28 cellular contexts compared by ENCODE assay signal in genomic region chr22:47201186-47201995, GRCh38.
DNase-seq lines count a peak whose midpoint lies in the region; ATAC-seq and TF ChIP-seq lines count a peak whose summit lies in the region.
"Had no signal": no experiment of that assay in that cellular context is flagged by ENCODE, and none has a peak within 500 bp of the region (broad histone marks: within the 10 kb centered on the region; RNA-seq: fewer than 3 reads in every experiment).

No MANE protein-coding gene starts in this region.

- no peaks in the 10 kb centered on the region for H3K4me1 Mint-ChIP-seq in activated T-helper 2 cell treated with anti-CD3 and anti-CD28 coated beads, Interferon-gamma antibody, Interleukin-2, Interleukin-4, amounts not matched to agents 10 μg/mL and 5 μg/mL and 100 μg/mL, durations not matched to agents 14 hours and 24 hours and 36 hours (ENCODE audit: low read depth)
- H3K4me1 Mint-ChIP-seq in activated naive CD4-positive, alpha-beta T cell treated with anti-CD3 and anti-CD28 coated beads for 36 hours (ENCODE audit: low read depth): no peaks in the 10 kb centered on the region
- H3K4me1 Mint-ChIP-seq: neural crest cell had no signal

- H3K27me3 ChIP-seq in lung (ENCODE audit: control insufficient read depth, insufficient read depth) (no peaks in the 10 kb centered on the region), spleen (replicated peaks in 1 of 7) (peaks cover 0 to 5% (median 0%) of the 10 kb centered on the region in 7 donors)
- H3K27me3 ChIP-seq: BLaER1 treated with 17β-estradiol and CSF1 and Interleukin-3, amounts not matched to agents 10 nM and 100 nM; SJCRH30 had no signal

- H3K4me3 ChIP-seq in lung (no peak overlapping the region), spleen (no peak overlapping the region)
- H3K4me3 ChIP-seq: BLaER1 treated with 17β-estradiol and CSF1 and Interleukin-3, amounts not matched to agents 10 nM and 100 nM; breast epithelium; GM23248; K562; left lung; psoas muscle; SJCRH30; skin epidermis had no signal

- CTCF ChIA-PET in activated naive CD4-positive, alpha-beta T cell treated with anti-CD3 and anti-CD28 coated beads for 36 hours (lab: Charles Lee): no interaction called here

- no peaks in the 10 kb centered on the region for H3K9me3 Mint-ChIP-seq in activated T-helper 2 cell treated with anti-CD3 and anti-CD28 coated beads, Interferon-gamma antibody, Interleukin-2, Interleukin-4, amounts not matched to agents 10 μg/mL and 5 μg/mL and 100 μg/mL, durations not matched to agents 14 hours and 24 hours and 36 hours
- no peaks in the 10 kb centered on the region for H3K9me3 Mint-ChIP-seq in activated naive CD4-positive, alpha-beta T cell treated with anti-CD3 and anti-CD28 coated beads for 36 hours
- H3K9me3 Mint-ChIP-seq: neural crest cell had no signal

- H3K27me3 Mint-ChIP-seq in activated T-helper 2 cell treated with anti-CD3 and anti-CD28 coated beads, Interferon-gamma antibody, Interleukin-2, Interleukin-4, amounts not matched to agents 10 μg/mL and 5 μg/mL and 100 μg/mL, durations not matched to agents 14 hours and 24 hours and 36 hours (ENCODE audit: low read depth): no peaks in the 10 kb centered on the region
- no peaks in the 10 kb centered on the region for H3K27me3 Mint-ChIP-seq in activated naive CD4-positive, alpha-beta T cell treated with anti-CD3 and anti-CD28 coated beads for 36 hours (ENCODE audit: low read depth)

- H3K4me3 Mint-ChIP-seq in activated T-helper 2 cell treated with anti-CD3 and anti-CD28 coated beads, Interferon-gamma antibody, Interleukin-2, Interleukin-4, amounts not matched to agents 10 μg/mL and 5 μg/mL and 100 μg/mL, durations not matched to agents 14 hours and 24 hours and 36 hours (ENCODE audit: low read depth): no peak overlapping the region
- no peak overlapping the region for H3K4me3 Mint-ChIP-seq in activated naive CD4-positive, alpha-beta T cell treated with anti-CD3 and anti-CD28 coated beads for 36 hours
- H3K4me3 Mint-ChIP-seq: neural crest cell had no signal

- whole genome bisulfite sequencing in lung, 2 donors: 89 to 92% methylated on average over 15 of the region's 15 CpGs
- WGBS in spleen, 5 donors: 89 to 95% (median 90%) methylated on average over 11 to 15 of the region's 15 CpGs

- TF ChIP-seq CTCF in lung (IDR thresholded peaks at IDR 0.05; ENCODE audit: control extremely low read depth, extremely low read depth) (no peak), spleen (IDR thresholded peaks at IDR 0.05 in 8 of 11, conservative IDR thresholded peaks at IDR 0.05 in 3 of 11) (no peak)

- no peaks in the 10 kb centered on the region for H3K36me3 Mint-ChIP-seq in activated T-helper 2 cell treated with anti-CD3 and anti-CD28 coated beads, Interferon-gamma antibody, Interleukin-2, Interleukin-4, amounts not matched to agents 10 μg/mL and 5 μg/mL and 100 μg/mL, durations not matched to agents 14 hours and 24 hours and 36 hours (ENCODE audit: low read depth)
- no peaks in the 10 kb centered on the region for H3K36me3 Mint-ChIP-seq in activated naive CD4-positive, alpha-beta T cell treated with anti-CD3 and anti-CD28 coated beads for 36 hours (ENCODE audit: low read depth)

- H3K27ac ChIP-seq in lung (ENCODE audit: low read depth in 1 of 2, low read length in 1 of 2) (no peak overlapping the region), spleen (no peak overlapping the region)
- H3K27ac ChIP-seq: BLaER1 treated with 17β-estradiol and CSF1 and Interleukin-3, amounts not matched to agents 10 nM and 100 nM; breast epithelium; GM23248; left lung; psoas muscle; SJCRH30; skin epidermis had no signal

- no peaks in the 10 kb centered on the region for H3K36me3 ChIP-seq in lung (ENCODE audit: control insufficient read depth in 2 of 2, insufficient read depth in 2 of 2, low read length in 2 of 2)
- no peaks in the 10 kb centered on the region for H3K36me3 ChIP-seq in spleen
- H3K36me3 ChIP-seq: BLaER1 treated with 17β-estradiol and CSF1 and Interleukin-3, amounts not matched to agents 10 nM and 100 nM; breast epithelium; left lung; SJCRH30 had no signal

- H3K4me1 ChIP-seq in lung (ENCODE audit: control insufficient read depth in 2 of 2, insufficient read depth in 2 of 2, low read length in 2 of 2): peaks cover 0 to 2% of the 10 kb centered on the region in 2 donors
- H3K4me1 ChIP-seq in spleen: peaks cover 0 to 22% (median 9%) of the 10 kb centered on the region in 6 donors
- H3K4me1 ChIP-seq: BLaER1 treated with 17β-estradiol and CSF1 and Interleukin-3, amounts not matched to agents 10 nM and 100 nM; breast epithelium; Caco-2; left lung; psoas muscle; SJCRH30 had no signal

- no peak for TF ChIP-seq POLR2A in spleen (IDR thresholded peaks at IDR 0.05)

- ATAC-seq in lung (ENCODE audit: insufficient read depth, low FRiP score): no peak
- ATAC-seq: K562, left lung, Panc1 had no signal

- DNase-seq in activated T-cell treated with anti-CD3 and anti-CD28 coated beads, Interleukin-2, amount 50 U/mL, for 48 hours: peak; percentile 12 to 13
- DNase-seq in activated T-cell treated with anti-CD3 and anti-CD28 coated beads for 4 hours (no peak), lung (ENCODE audit: low spot score) (peak; percentile 25), spleen (peak; percentile 66), OCI-M1 (lab: John Stamatoyannopoulos, UW) (no peak), NCI-H187 treated with DMSO at 0.1 percent for 48 hours (lab: John Stamatoyannopoulos, UW) (no peak)
- peak; percentile 7 for DNase-seq in activated T-helper 2 cell treated with anti-CD3 and anti-CD28 coated beads, Interferon-gamma antibody, Interleukin-2, Interleukin-4, amounts not matched to agents 10 μg/mL and 5 μg/mL and 100 μg/mL, durations not matched to agents 14 hours and 24 hours and 36 hours (ENCODE audit: low spot score)
- DNase-seq in activated naive CD4-positive, alpha-beta T cell treated with anti-CD3 and anti-CD28 coated beads for 36 hours: no peak
- DNase-seq: activated CD4-positive, CD25-positive, alpha-beta regulatory T cell treated with anti-CD3 and anti-CD28 coated beads, Interleukin-2, amount 50 U/mL, for 72 hours; amniotic stem cell; Caco-2; DMS79 treated with DMSO at 0.1 percent for 48 hours; GM23248; hypothalamus; NCI-H1417; NCI-H2081 treated with DMSO at 0.1 percent for 48 hours; NCI-H446; SJCRH30; stimulated activated naive CD4-positive, alpha-beta T cell; T-helper 1 cell had no signal

- intact Hi-C loops in activated T-helper 2 cell treated with anti-CD3 and anti-CD28 coated beads, Interferon-gamma antibody, Interleukin-2, Interleukin-4, amounts not matched to agents 10 μg/mL and 5 μg/mL and 100 μg/mL, durations not matched to agents 14 hours and 24 hours and 36 hours (cut with micrococcal nuclease): no loop called here
- intact Hi-C loops in spleen (cut with DNase I; ENCODE audit: low total_unique reads): no loop called here
- intact Hi-C loops in activated naive CD4-positive, alpha-beta T cell treated with anti-CD3 and anti-CD28 coated beads for 36 hours (cut with micrococcal nuclease): no loop called here

- H3K9me3 ChIP-seq in lung (ENCODE audit: control insufficient read depth in 2 of 2, insufficient read depth in 1 of 2, low read length in 1 of 2) (no peaks in the 10 kb centered on the region), spleen (no peaks in the 10 kb centered on the region)
- H3K9me3 ChIP-seq: BLaER1 treated with 17β-estradiol and CSF1 and Interleukin-3, amounts not matched to agents 10 nM and 100 nM; breast epithelium; Caco-2; left lung; psoas muscle; SJCRH30 had no signal

- no peak overlapping the region for H3K27ac Mint-ChIP-seq in activated T-helper 2 cell treated with anti-CD3 and anti-CD28 coated beads, Interferon-gamma antibody, Interleukin-2, Interleukin-4, amounts not matched to agents 10 μg/mL and 5 μg/mL and 100 μg/mL, durations not matched to agents 14 hours and 24 hours and 36 hours
- H3K27ac Mint-ChIP-seq in activated naive CD4-positive, alpha-beta T cell treated with anti-CD3 and anti-CD28 coated beads for 36 hours: no peak overlapping the region

Comparison
In these comparisons a context has a peak if more than half of its experiments do, and no peak if none do; other contexts are left out.
1. DNase-seq: peak in activated T-cell treated with anti-CD3 and anti-CD28 coated beads, Interleukin-2, amount 50 U/mL, for 48 hours (2 of 2), activated T-helper 2 cell treated with anti-CD3 and anti-CD28 coated beads, Interferon-gamma antibody, Interleukin-2, Interleukin-4, amounts not matched to agents 10 μg/mL and 5 μg/mL and 100 μg/mL, durations not matched to agents 14 hours and 24 hours and 36 hours (single experiment), lung (single experiment) and spleen (single experiment); none in activated T-cell treated with anti-CD3 and anti-CD28 coated beads for 4 hours (single experiment), OCI-M1 (single experiment), activated naive CD4-positive, alpha-beta T cell treated with anti-CD3 and anti-CD28 coated beads for 36 hours (single experiment) and NCI-H187 treated with DMSO at 0.1 percent for 48 hours (single experiment).